Comparison of ENCODE assay signal across 9 cellular contexts in the genomic region with DNA sequence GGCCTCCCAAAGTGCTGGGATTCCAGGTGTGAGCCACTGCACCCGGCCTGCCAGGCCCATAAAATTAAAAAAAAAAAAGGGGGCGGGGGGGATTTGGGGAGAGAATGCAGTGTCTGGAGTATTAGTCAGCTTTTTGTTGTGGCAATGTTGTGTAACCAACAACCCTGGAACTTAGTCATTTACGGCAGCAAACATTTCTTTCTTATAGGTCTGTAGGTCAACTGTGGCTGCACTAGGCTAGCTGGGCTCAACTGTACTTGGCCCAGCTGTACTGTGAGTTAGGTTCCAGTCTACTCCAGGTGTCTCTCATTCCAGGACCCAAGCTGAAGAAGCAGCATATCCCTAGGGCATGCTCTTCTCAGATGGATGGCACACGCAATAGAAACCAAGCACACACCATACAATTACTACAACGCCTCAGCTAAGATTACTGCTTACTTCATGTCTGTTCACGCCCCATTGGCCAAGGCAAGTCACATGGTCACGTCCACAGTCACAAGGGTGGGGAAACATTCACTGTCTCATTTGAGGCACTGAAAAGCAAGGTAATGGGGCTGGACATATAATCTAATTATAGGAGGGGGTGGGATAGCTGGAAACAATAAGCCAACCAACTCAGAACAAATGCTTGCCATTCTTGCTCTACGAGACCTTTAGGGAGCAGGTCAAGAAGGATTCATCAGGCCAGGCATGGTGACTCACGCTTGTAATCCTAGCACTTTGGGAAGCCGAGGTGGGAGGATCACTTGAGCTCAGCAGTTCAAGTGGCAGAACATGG. TPM values are rescaled to one million over a fixed set of nuclear protein-coding genes. Genes with fewer than 3 reads are reported as not detected.
A peak's percentile ranks its signal among the peaks of the same experiment; 100 is the strongest.
DNase-seq lines count a peak whose midpoint lies in the region; ATAC-seq, FAIRE-seq and TF ChIP-seq lines count a peak whose summit lies in the region.
"Had no signal": no experiment of that assay in that cellular context is flagged by ENCODE, and none has a peak within 500 bp of the region (broad histone marks: within the 10 kb centered on the region; RNA-seq: fewer than 3 reads in every experiment).

No MANE protein-coding gene starts in this region.

- no peaks in the 10 kb centered on the region for H4K20me1 ChIP-seq in K562 (replicated peaks; ENCODE audit: control insufficient read depth, insufficient read depth, low read length)

- no peaks in the 10 kb centered on the region for H3K9me3 Mint-ChIP-seq in activated T-helper 1 cell treated with anti-CD3 and anti-CD28 coated beads, Interleukin-12 subunit alpha, Interleukin-12 subunit beta, Interleukin-2, Interleukin-4 antibody, amounts not matched to agents 30 ng/mL and 10 ng/mL and 1 ng/mL, durations not matched to agents 14 hours and 24 hours and 36 hours

- H3K9me3 ChIP-seq in K562 (replicated peaks; ENCODE audit: control insufficient read depth, insufficient read depth, low read depth, low read length): no peaks in the 10 kb centered on the region

- H3K36me3 ChIP-seq in K562 (ENCODE audit: control insufficient read depth, insufficient read depth, low read length): no peaks in the 10 kb centered on the region

- in situ Hi-C loops in K562 (cut with MboI): no loop called here

- H3K4me1 Mint-ChIP-seq in activated T-helper 1 cell treated with anti-CD3 and anti-CD28 coated beads, Interleukin-12 subunit alpha, Interleukin-12 subunit beta, Interleukin-2, Interleukin-4 antibody, amounts not matched to agents 30 ng/mL and 10 ng/mL and 1 ng/mL, durations not matched to agents 14 hours and 24 hours and 36 hours (ENCODE audit: low read depth): no peaks in the 10 kb centered on the region

- H3K4me3 Mint-ChIP-seq in activated T-helper 1 cell treated with anti-CD3 and anti-CD28 coated beads, Interleukin-12 subunit alpha, Interleukin-12 subunit beta, Interleukin-2, Interleukin-4 antibody, amounts not matched to agents 30 ng/mL and 10 ng/mL and 1 ng/mL, durations not matched to agents 14 hours and 24 hours and 36 hours: no peak overlapping the region

- H3K4me3 ChIP-seq in NB4 (ENCODE audit: low read depth, low read length) (no peak overlapping the region), K562 (no peak overlapping the region)

- TF ChIP-seq EP300 in K562 (IDR thresholded peaks at IDR 0.05; ENCODE audit: low read length): no peak

- H3K79me2 ChIP-seq in K562 (ENCODE audit: control insufficient read depth, insufficient read depth, low read length): no peaks in the 10 kb centered on the region

- peak overlapping the region; percentile 55 for H3K4me2 ChIP-seq in K562 (ENCODE audit: insufficient read depth, low read length)

- POLR2A ChIA-PET in K562 (lab: Yijun Ruan, JAX): interaction anchor here (0.6 to 2.1 kb wide), 8 partner anchors 8 to 922 kb away, joined by 3 to 7 read pairs (median 3); a partner anchor contains a TSS

- H3K36me3 Mint-ChIP-seq in activated T-helper 1 cell treated with anti-CD3 and anti-CD28 coated beads, Interleukin-12 subunit alpha, Interleukin-12 subunit beta, Interleukin-2, Interleukin-4 antibody, amounts not matched to agents 30 ng/mL and 10 ng/mL and 1 ng/mL, durations not matched to agents 14 hours and 24 hours and 36 hours (ENCODE audit: low read depth): no peaks in the 10 kb centered on the region

- peak overlapping the region; percentile 0 to 55; a peak in 2 of 4 replicates for H3K9ac ChIP-seq in K562 (ENCODE audit: insufficient read depth in 1 of 2, low read depth in 2 of 2, low read length in 2 of 2)

- FAIRE-seq in G401.6 (lab: Jason Lieb, UNC): peak; percentile 98
- FAIRE-seq in K562 (lab: Jason Lieb, UNC): peak; percentile 87
- FAIRE-seq: islet of Langerhans had no signal

- CTCF ChIA-PET in K562 (lab: Yijun Ruan, JAX; ENCODE audit: low intra/inter-chr PET ratio): no interaction called here

- no peak for TF ChIP-seq CTCF in NB4 (IDR thresholded peaks at IDR 0.05; ENCODE audit: low read depth, low read length)
- no peak for TF ChIP-seq CTCF in K562 (IDR thresholded peaks at IDR 0.05 in 2 of 3, conservative IDR thresholded peaks at IDR 0.05 in 1 of 3; ENCODE audit: insufficient read depth in 2 of 3, low read depth in 1 of 3, low read length in 3 of 3)

- no peaks in the 10 kb centered on the region for H3K27me3 ChIP-seq in K562 (ENCODE audit: control insufficient read depth in 2 of 2, insufficient read depth in 2 of 2, low read length in 2 of 2)

- WGBS in K562 (ENCODE audit: insufficient coverage, low coverage, missing lambda C conversion rate): 35% methylated on average over 9 of the region's 10 CpGs

- BruUV-seq in K562 (replicated peaks; lab: Mats Ljungman, UMichigan): no TSS peak

- intact Hi-C loops in K562 (cut with micrococcal nuclease): no loop called here
- intact Hi-C loops in activated T-helper 1 cell treated with anti-CD3 and anti-CD28 coated beads, Interleukin-12 subunit alpha, Interleukin-12 subunit beta, Interleukin-2, Interleukin-4 antibody, amounts not matched to agents 30 ng/mL and 10 ng/mL and 1 ng/mL, durations not matched to agents 14 hours and 24 hours and 36 hours (cut with micrococcal nuclease): no loop called here

- H3K4me1 ChIP-seq in K562 (replicated peaks in 1 of 2; ENCODE audit: control insufficient read depth in 2 of 2, insufficient read depth in 2 of 2, low read length in 2 of 2): peaks cover 9 to 10% of the 10 kb centered on the region in 2 experiments

- peaks cover 3% of the 10 kb centered on the region for H3K27me3 Mint-ChIP-seq in activated T-helper 1 cell treated with anti-CD3 and anti-CD28 coated beads, Interleukin-12 subunit alpha, Interleukin-12 subunit beta, Interleukin-2, Interleukin-4 antibody, amounts not matched to agents 30 ng/mL and 10 ng/mL and 1 ng/mL, durations not matched to agents 14 hours and 24 hours and 36 hours (ENCODE audit: insufficient read depth)

- no peak overlapping the region for H3K27ac Mint-ChIP-seq in activated T-helper 1 cell treated with anti-CD3 and anti-CD28 coated beads, Interleukin-12 subunit alpha, Interleukin-12 subunit beta, Interleukin-2, Interleukin-4 antibody, amounts not matched to agents 30 ng/mL and 10 ng/mL and 1 ng/mL, durations not matched to agents 14 hours and 24 hours and 36 hours

- peak; percentile 79 for DNase-seq in NB4 (ENCODE audit: low read depth)
- peak; percentile 66 to 74 (median 72) for DNase-seq in K562 (ENCODE audit: extremely low read depth in 1 of 4, low spot score in 3 of 4)
- peak; percentile 72 for DNase-seq in myocyte (ENCODE audit: low read depth)
- no peak for DNase-seq in NOMO-1 (lab: John Stamatoyannopoulos, UW; ENCODE audit: unreplicated experiment in 2 of 2)
- DNase-seq in stimulated activated CD8-positive, alpha-beta memory T cell treated with anti-CD3 and anti-CD28 coated beads, Interleukin-4, amount 100 ng/mL, for 48 hours: no peak
- no peak for DNase-seq in activated T-helper 1 cell treated with anti-CD3 and anti-CD28 coated beads, Interleukin-12 subunit alpha, Interleukin-12 subunit beta, Interleukin-2, Interleukin-4 antibody, amounts not matched to agents 30 ng/mL and 10 ng/mL and 1 ng/mL, durations not matched to agents 14 hours and 24 hours and 36 hours (ENCODE audit: low spot score)

- peak; percentile 96 for ATAC-seq in K562
- ATAC-seq in HG03460 (IDR thresholded peaks at IDR 0.05; ENCODE audit: unreplicated experiment): no peak

- no peaks in the 10 kb centered on the region for H3K9me1 ChIP-seq in K562 (ENCODE audit: control insufficient read depth, insufficient read depth, low read length)

- TF ChIP-seq POLR2A in NB4 (IDR thresholded peaks at IDR 0.05; ENCODE audit: extremely low read depth, insufficient read length): no peak
- no peak for TF ChIP-seq POLR2A in K562 (conservative IDR thresholded peaks at IDR 0.05)

- no peak for TF ChIP-seq RAD21 in K562 (CRISPR knock-in tag; conservative IDR thresholded peaks at IDR 0.05 in 1 of 2, IDR thresholded peaks at IDR 0.05 in 1 of 2)

- peak overlapping the region; percentile 85 for H2AFZ ChIP-seq in K562 (ENCODE audit: low read depth, low read length)

- peak overlapping the region; percentile 62; the same call in 2 of the 3 replicates for H3K27ac ChIP-seq in K562 (ENCODE audit: extremely low read depth, low read depth, low read length)

RNA-seq across cellular contexts. Expression of a gene that starts 10.4 kb away (rescaled TPM):
- total RNA-seq in K562 (2011; cell fraction: chromatin; rRNA removed; ENCODE audit: low replicate concordance): 22.0 and 38.1 TPM in 2 replicates
- total RNA-seq in K562 (2011; cell fraction: nucleolus; rRNA removed): 26.2 and 28.3 TPM in 2 replicates
- total RNA-seq in K562 (2011; cell fraction: nucleoplasm; rRNA removed): 23.4 and 29.6 TPM in 2 replicates
- total RNA-seq in K562 (2014; rRNA removed) (36.3 and 39.3 TPM in 2 replicates), K562 (2014; rRNA removed; fragmentation: Illumina TruSeq; extraction: Trizol) (11.5 and 11.8 TPM in 2 replicates), K562 (2015; rRNA removed; fragmentation: Illumina TruSeq; extraction: Trizol) (31.4 and 31.9 TPM in 2 replicates), K562 (2021) (33.0 and 35.3 TPM in 2 replicates), myocyte (16.2 and 16.8 TPM in 2 replicates)
- polyA plus RNA-seq in K562 (2011; rRNA removed) (15.1 and 16.9 TPM in 2 replicates), K562 (2014; fragmentation: Illumina TruSeq; extraction: Trizol) (19.6 and 26.5 TPM in 2 replicates), K562 (2014; fragmentation: Nextera tagmentation; extraction: Ambion mirVana) (under 1 TPM; 0.70 to 0.95 TPM), K562 (2014; rRNA removed) (35.0 and 38.6 TPM in 2 replicates)
- polyA plus RNA-seq in K562 (2011; cell fraction: cytosol; rRNA removed): 18.9 and 34.3 TPM in 2 replicates
- polyA plus RNA-seq in K562 (2011; cell fraction: nucleus; rRNA removed): 17.4 and 25.9 TPM in 2 replicates
- 29.5 and 34.3 TPM in 2 replicates for polyA plus RNA-seq in K562 (2012)
- polyA minus RNA-seq in K562 (2011; rRNA and poly(A)+ RNA removed): 4.3 and 4.6 TPM in 2 replicates
- polyA minus RNA-seq in K562 (2011; cell fraction: cytosol; rRNA and poly(A)+ RNA removed): 10.5 and 11.5 TPM in 2 replicates
- polyA minus RNA-seq in K562 (2011; cell fraction: nucleus; rRNA and poly(A)+ RNA removed): 7.0 and 7.8 TPM in 2 replicates
- 19.9 TPM for polyA plus RNA-seq in myocyte (2012)
- total RNA-seq in activated T-helper 1 cell treated with anti-CD3 and anti-CD28 coated beads, Interleukin-12 subunit alpha, Interleukin-12 subunit beta, Interleukin-2, Interleukin-4 antibody, amounts not matched to agents 30 ng/mL and 10 ng/mL and 1 ng/mL, durations not matched to agents 14 hours and 24 hours and 36 hours: 60.0 and 64.3 TPM in 2 replicates

RNA-seq across cellular contexts. Expression of a gene that starts 34.3 kb away (rescaled TPM):
- total RNA-seq in K562 (2011; cell fraction: chromatin; rRNA removed; ENCODE audit: low replicate concordance): 11.1 and 14.8 TPM in 2 replicates
- total RNA-seq in K562 (2011; cell fraction: nucleolus; rRNA removed): 8.8 and 11.5 TPM in 2 replicates
- 12.8 and 16.3 TPM in 2 replicates for total RNA-seq in K562 (2011; cell fraction: nucleoplasm; rRNA removed)
- total RNA-seq in K562 (2014; rRNA removed) (6.7 and 7.6 TPM in 2 replicates), K562 (2014; rRNA removed; fragmentation: Illumina TruSeq; extraction: Trizol) (2.9 and 3.0 TPM in 2 replicates), K562 (2015; rRNA removed; fragmentation: Illumina TruSeq; extraction: Trizol) (3.7 and 4.2 TPM in 2 replicates), K562 (2021) (8.4 and 12.3 TPM in 2 replicates), myocyte (20.7 and 23.2 TPM in 2 replicates)
- polyA plus RNA-seq in K562 (2011; rRNA removed) (2.6 and 2.8 TPM in 2 replicates), K562 (2014; fragmentation: Illumina TruSeq; extraction: Trizol) (2.5 and 2.6 TPM in 2 replicates), K562 (2014; fragmentation: Nextera tagmentation; extraction: Ambion mirVana) (under 1 TPM; 0.45 TPM), K562 (2014; rRNA removed) (4.6 and 5.1 TPM in 2 replicates)
- polyA plus RNA-seq in K562 (2011; cell fraction: cytosol; rRNA removed): 1.7 and 4.1 TPM in 2 replicates
- polyA plus RNA-seq in K562 (2011; cell fraction: nucleus; rRNA removed): 10.4 and 14.9 TPM in 2 replicates
- 3.1 and 3.3 TPM in 2 replicates for polyA plus RNA-seq in K562 (2012)
- polyA minus RNA-seq in K562 (2011; rRNA and poly(A)+ RNA removed): 1.9 and 2.1 TPM in 2 replicates
- 2.3 and 4.7 TPM in 2 replicates for polyA minus RNA-seq in K562 (2011; cell fraction: cytosol; rRNA and poly(A)+ RNA removed)
- 5.1 and 5.3 TPM in 2 replicates for polyA minus RNA-seq in K562 (2011; cell fraction: nucleus; rRNA and poly(A)+ RNA removed)
- polyA plus RNA-seq in myocyte (2012): 12.0 TPM
- total RNA-seq in activated T-helper 1 cell treated with anti-CD3 and anti-CD28 coated beads, Interleukin-12 subunit alpha, Interleukin-12 subunit beta, Interleukin-2, Interleukin-4 antibody, amounts not matched to agents 30 ng/mL and 10 ng/mL and 1 ng/mL, durations not matched to agents 14 hours and 24 hours and 36 hours: 3.8 and 5.3 TPM in 2 replicates

RNA-seq across cellular contexts. Expression of a gene that starts 36.1 kb away (rescaled TPM):
- 57.5 and 86.5 TPM in 2 replicates for total RNA-seq in K562 (2011; cell fraction: chromatin; rRNA removed; ENCODE audit: low replicate concordance)
- total RNA-seq in K562 (2011; cell fraction: nucleolus; rRNA removed): 42.0 and 48.9 TPM in 2 replicates
- 51.4 and 63.0 TPM in 2 replicates for total RNA-seq in K562 (2011; cell fraction: nucleoplasm; rRNA removed)
- total RNA-seq in K562 (2014; rRNA removed) (17.8 and 25.4 TPM in 2 replicates), K562 (2014; rRNA removed; fragmentation: Illumina TruSeq; extraction: Trizol) (12.1 and 13.8 TPM in 2 replicates), K562 (2015; rRNA removed; fragmentation: Illumina TruSeq; extraction: Trizol) (15.1 and 17.4 TPM in 2 replicates), K562 (2021) (36.3 and 43.5 TPM in 2 replicates), myocyte (23.2 and 25.4 TPM in 2 replicates)
- polyA plus RNA-seq in K562 (2011; rRNA removed) (13.8 and 18.5 TPM in 2 replicates), K562 (2014; fragmentation: Illumina TruSeq; extraction: Trizol) (25.4 and 27.5 TPM in 2 replicates), K562 (2014; fragmentation: Nextera tagmentation; extraction: Ambion mirVana) (under 1 TPM; 0.32 to 0.45 TPM), K562 (2014; rRNA removed) (20.9 and 23.0 TPM in 2 replicates)
- polyA plus RNA-seq in K562 (2011; cell fraction: cytosol; rRNA removed): 13.0 and 20.1 TPM in 2 replicates
- 19.9 and 32.0 TPM in 2 replicates for polyA plus RNA-seq in K562 (2011; cell fraction: nucleus; rRNA removed)
- 22.5 and 23.3 TPM in 2 replicates for polyA plus RNA-seq in K562 (2012)
- 18.7 and 19.8 TPM in 2 replicates for polyA minus RNA-seq in K562 (2011; rRNA and poly(A)+ RNA removed)
- 24.5 TPM in 2 replicates for polyA minus RNA-seq in K562 (2011; cell fraction: cytosol; rRNA and poly(A)+ RNA removed)
- polyA minus RNA-seq in K562 (2011; cell fraction: nucleus; rRNA and poly(A)+ RNA removed): 13.2 and 17.1 TPM in 2 replicates
- 17.9 TPM for polyA plus RNA-seq in myocyte (2012)
- total RNA-seq in activated T-helper 1 cell treated with anti-CD3 and anti-CD28 coated beads, Interleukin-12 subunit alpha, Interleukin-12 subunit beta, Interleukin-2, Interleukin-4 antibody, amounts not matched to agents 30 ng/mL and 10 ng/mL and 1 ng/mL, durations not matched to agents 14 hours and 24 hours and 36 hours: 44.7 and 46.0 TPM in 2 replicates

Comparison
In these comparisons a context has a peak if more than half of its experiments do, and no peak if none do; other contexts are left out.
1. DNase-seq: peak in NB4 (single experiment), K562 (4 of 4) and myocyte (single experiment); none in NOMO-1 (0 of 2), stimulated activated CD8-positive, alpha-beta memory T cell treated with anti-CD3 and anti-CD28 coated beads, Interleukin-4, amount 100 ng/mL, for 48 hours (single experiment) and activated T-helper 1 cell treated with anti-CD3 and anti-CD28 coated beads, Interleukin-12 subunit alpha, Interleukin-12 subunit beta, Interleukin-2, Interleukin-4 antibody, amounts not matched to agents 30 ng/mL and 10 ng/mL and 1 ng/mL, durations not matched to agents 14 hours and 24 hours and 36 hours (single experiment).